12 cellular contexts compared by ENCODE assay signal in genomic region chr22:35699859-35700258, GRCh38. TPM values are rescaled to one million over a fixed set of nuclear protein-coding genes. Genes with fewer than 3 reads are reported as not detected.
"Had no signal": no experiment of that assay in that cellular context is flagged by ENCODE, and none has a peak within 500 bp of the region (broad histone marks: within the 10 kb centered on the region; RNA-seq: fewer than 3 reads in every experiment).

No MANE protein-coding gene starts in this region.

RNA-seq across cellular contexts. Expression of gene APOL5, which starts 17.8 kb away (rescaled TPM):
- total RNA-seq: naive thymus-derived CD4-positive, alpha-beta T cell; natural killer cell; occipital lobe; osteoblast; ovary; progenitor cell of endocrine pancreas; sciatic nerve; smooth muscle cell; spleen; transverse colon; upper lobe of right lung; vagina had no signal
